20 cellular contexts compared by ENCODE assay signal in genomic region chr2:200445284-200445683, GRCh38.
DNase-seq lines count a peak whose midpoint lies in the region; ATAC-seq, FAIRE-seq and TF ChIP-seq lines count a peak whose summit lies in the region.
"Had no signal": no experiment of that assay in that cellular context is flagged by ENCODE, and none has a peak within 500 bp of the region (broad histone marks: within the 10 kb centered on the region; RNA-seq: fewer than 3 reads in every experiment).

No MANE protein-coding gene starts in this region.

- no peak for TF ChIP-seq EP300 in HepG2 (IDR thresholded peaks at IDR 0.05; ENCODE audit: low read depth in 2 of 2, low read length in 2 of 2)
- no peak for TF ChIP-seq EP300 in HepG2 (CRISPR knock-in tag; IDR thresholded peaks at IDR 0.05; ENCODE audit: borderline replicate concordance)

- no peaks in the 10 kb centered on the region for H3K27me3 ChIP-seq in HepG2 (ENCODE audit: control insufficient read depth in 1 of 2, insufficient read depth in 2 of 2, low read length in 2 of 2)
- no peaks in the 10 kb centered on the region for H3K27me3 ChIP-seq in right lobe of liver
- H3K27me3 ChIP-seq in OCI-LY3 (ENCODE audit: low read depth, low read length), result 0 out of 2 replicates have a peak, but pooled peaks cover 12% of the 10 kb centered on the region
- H3K27me3 ChIP-seq in upper lobe of right lung, result no peaks in the 10 kb centered on the region
- H3K27me3 ChIP-seq: Peyer's patch, SJCRH30 had no signal

- H3K9ac ChIP-seq in HepG2 (ENCODE audit: insufficient read depth, low read depth, low read length) (no peak overlapping the region), OCI-LY3 (ENCODE audit: low read length) (no peak overlapping the region)

- peaks cover 29 to 89% of the 10 kb centered on the region in 2 experiments for H3K36me3 ChIP-seq in HepG2 (replicated peaks in 1 of 2; ENCODE audit: control insufficient read depth in 1 of 2, insufficient read depth in 2 of 2, low read length in 2 of 2)
- H3K36me3 ChIP-seq in right lobe of liver, result peaks cover 0 to 34% (median 0%) of the 10 kb centered on the region in 4 donors
- H3K36me3 ChIP-seq in OCI-LY3 (replicated peaks; ENCODE audit: low read depth, low read length), result no peaks in the 10 kb centered on the region
- peaks cover 22% of the 10 kb centered on the region for H3K36me3 ChIP-seq in upper lobe of right lung

- no peak for DNase-seq in HepG2 (ENCODE audit: low spot score)
- no peak for DNase-seq in right lobe of liver
- no peak for DNase-seq in HTR-8/SVneo (ENCODE audit: insufficient read length, low spot score)
- no peak for DNase-seq in hepatic stellate cell (ENCODE audit: low spot score)
- no peak for DNase-seq in HuH-7.5 (ENCODE audit: low spot score)
- no peak for DNase-seq in upper lobe of right lung
- DNase-seq: DMS79 treated with DMSO at 0.1 percent for 48 hours, KBM-7, NCI-H1105, NCI-H146, NCI-H2029 treated with DMSO at 0.1 percent for 48 hours, NCI-H345, Peyer's patch, SJCRH30, T-cell had no signal

- H3K27ac ChIP-seq in HepG2 (ENCODE audit: extremely low read length, insufficient read depth, low read length), result no peak overlapping the region
- no peak overlapping the region for H3K27ac ChIP-seq in right lobe of liver
- no peak overlapping the region for H3K27ac ChIP-seq in OCI-LY3 (ENCODE audit: low read length)
- no peak overlapping the region for H3K27ac ChIP-seq in upper lobe of right lung
- H3K27ac ChIP-seq: C4-2B, Peyer's patch, SJCRH30 had no signal

- H3K4me3 ChIP-seq in HepG2 (replicated peaks in 1 of 3; ENCODE audit: insufficient read depth in 1 of 3, low read depth in 2 of 3, low read length in 3 of 3), result no peak overlapping the region
- no peak overlapping the region for H3K4me3 ChIP-seq in right lobe of liver
- no peak overlapping the region for H3K4me3 ChIP-seq in OCI-LY3 (ENCODE audit: low read length)
- no peak overlapping the region for H3K4me3 ChIP-seq in upper lobe of right lung
- H3K4me3 ChIP-seq: Peyer's patch, SJCRH30 had no signal

- H3K9me3 ChIP-seq in HepG2 (ENCODE audit: low read length), result no peaks in the 10 kb centered on the region
- H3K9me3 ChIP-seq in right lobe of liver, result no peaks in the 10 kb centered on the region
- H3K9me3 ChIP-seq in OCI-LY3 (ENCODE audit: insufficient read depth, low read length), result no peaks in the 10 kb centered on the region
- no peaks in the 10 kb centered on the region for H3K9me3 ChIP-seq in upper lobe of right lung
- H3K9me3 ChIP-seq: Peyer's patch, SJCRH30 had no signal

- H2AFZ ChIP-seq in HepG2 (ENCODE audit: low read length) (no peak overlapping the region), OCI-LY3 (ENCODE audit: low read depth, low read length) (no peak overlapping the region)

- intact Hi-C loops in HepG2 (cut with micrococcal nuclease; ENCODE audit: unreplicated experiment), result no loop called here
- intact Hi-C loops in right lobe of liver (cut with DNase I), result no loop called here
- intact Hi-C loops in upper lobe of right lung (cut with DNase I), result no loop called here

- 100% methylated on average over 1 of the region's 1 CpG for WGBS in HepG2 (ENCODE audit: low lambda C conversion rate)
- WGBS in right lobe of liver (ENCODE audit: insufficient coverage, low coverage, low lambda C conversion rate, missing lambda C conversion rate), result 88% methylated on average over 1 of the region's 1 CpG

- in situ Hi-C loops in HepG2 (cut with HindIII; ENCODE audit: extremely low pct_ligation_motif_present, low pct_unique_long_range_greater_than_20kb), result no loop called here

- CTCF ChIA-PET in HepG2 (lab: Yijun Ruan, JAX; ENCODE audit: low intra/inter-chr PET ratio, low total read pairs), result no interaction called here

- ATAC-seq in HepG2 (no peak), right lobe of liver (no peak), upper lobe of right lung (no peak)
- ATAC-seq: T-cell had no signal

- POLR2A ChIA-PET in HepG2 (lab: Yijun Ruan, JAX), result no interaction called here

- no peak for TF ChIP-seq RAD21 in HepG2 (CRISPR knock-in tag; IDR thresholded peaks at IDR 0.05)

- TF ChIP-seq POLR2A in HepG2 (IDR thresholded peaks at IDR 0.05; ENCODE audit: insufficient read depth in 1 of 2, low read depth in 2 of 2, low read length in 2 of 2) (no peak), right lobe of liver (IDR thresholded peaks at IDR 0.05) (no peak)

- 0 out of 2 replicates have a peak, but pooled peaks have one; percentile 7 for TF ChIP-seq CTCF in HepG2 (CRISPR knock-in tag; IDR thresholded peaks at IDR 0.05)
- no peak for TF ChIP-seq CTCF in right lobe of liver (IDR thresholded peaks at IDR 0.05)
- TF ChIP-seq CTCF in OCI-LY3 (IDR thresholded peaks at IDR 0.05; ENCODE audit: low read depth, low read length), result peak; percentile 25; the same call in 1 of the 2 replicates
- TF ChIP-seq CTCF in upper lobe of right lung (IDR thresholded peaks at IDR 0.05), result no peak

- H3K4me1 ChIP-seq in HepG2 (ENCODE audit: insufficient read depth, low read length) (no peaks in the 10 kb centered on the region), right lobe of liver (no peaks in the 10 kb centered on the region), OCI-LY3 (ENCODE audit: low read length) (peaks cover 5% of the 10 kb centered on the region), upper lobe of right lung (no peaks in the 10 kb centered on the region)
- H3K4me1 ChIP-seq: Peyer's patch, SJCRH30 had no signal

- H3K4me2 ChIP-seq in HepG2 (ENCODE audit: low read depth, low read length), result no peak overlapping the region
- H3K4me2 ChIP-seq in OCI-LY3 (ENCODE audit: low read length), result no peak overlapping the region

- no peaks in the 10 kb centered on the region for H4K20me1 ChIP-seq in HepG2 (ENCODE audit: insufficient read depth, low read length)
- H4K20me1 ChIP-seq in OCI-LY3 (ENCODE audit: insufficient read depth, low read length), result no peaks in the 10 kb centered on the region

- no peak for FAIRE-seq in HepG2 (lab: Jason Lieb, UNC)
- FAIRE-seq in HTR-8/SVneo (lab: Jason Lieb, UNC), result peak; percentile 48
- FAIRE-seq: A204.1, GM12891, H1 had no signal

- BruUV-seq in HepG2 (replicated peaks; lab: Mats Ljungman, UMichigan), result no TSS peak

- no peaks in the 10 kb centered on the region for H3K79me2 ChIP-seq in HepG2 (ENCODE audit: insufficient read depth, low read length)
- no peaks in the 10 kb centered on the region for H3K79me2 ChIP-seq in OCI-LY3 (ENCODE audit: low read length)

TF ChIP-seq in HepG2, 621 proteins besides CTCF, POLR2A, EP300 and RAD21:
- TF ChIP-seq SIX1 (CRISPR knock-in tag; IDR thresholded peaks at IDR 0.05; ENCODE audit: borderline replicate concordance), result no peak
- TF ChIP-seq MLLT10 (CRISPR knock-in tag; IDR thresholded peaks at IDR 0.05), result no peak
- no peak for TF ChIP-seq ZNF460 (CRISPR knock-in tag; IDR thresholded peaks at IDR 0.05; ENCODE audit: borderline replicate concordance)

Comparison
In these comparisons a context has a peak if more than half of its experiments do, and no peak if none do; other contexts are left out.
1. CTCF ChIP-seq: peak in HepG2 (single experiment) and OCI-LY3 (single experiment); none in right lobe of liver (0 of 4) and upper lobe of right lung (single experiment).